Comparison of ENCODE assay signal across 13 cellular contexts in the genomic region with DNA sequence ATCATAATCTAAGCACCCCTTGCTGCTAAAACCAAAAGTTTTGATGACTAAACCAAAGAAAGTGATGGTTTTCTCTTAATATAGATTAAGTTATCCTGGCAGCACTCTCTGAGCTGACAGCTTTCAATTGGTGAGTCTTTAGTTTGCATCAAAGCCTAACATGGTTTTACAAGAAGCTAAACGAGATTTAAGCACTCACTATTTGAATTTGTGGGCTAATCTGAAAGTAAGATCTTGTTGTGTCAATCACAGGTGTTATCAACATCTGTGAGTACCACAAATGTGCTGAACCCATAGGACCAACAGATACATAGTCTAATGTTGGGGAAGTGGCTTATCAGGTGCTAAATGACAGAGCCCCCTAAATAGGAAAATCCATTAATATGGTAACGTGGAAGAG.
DNase-seq lines count a peak whose midpoint lies in the region; ATAC-seq lines count a peak whose summit lies in the region.
"Had no signal": no experiment of that assay in that cellular context is flagged by ENCODE, and none has a peak within 500 bp of the region (broad histone marks: within the 10 kb centered on the region; RNA-seq: fewer than 3 reads in every experiment).

No MANE protein-coding gene starts in this region.

- H3K4me3 Mint-ChIP-seq in stimulated activated naive CD8-positive, alpha-beta T cell treated with anti-CD3 and anti-CD28 coated beads, Interleukin-15, amount 100 ng/mL, for 72 hours: no peak overlapping the region
- H3K4me3 Mint-ChIP-seq: activated CD4-positive, alpha-beta T cell treated with anti-CD3 and anti-CD28 coated beads, Interleukin-2, amount 10 ng/mL, durations not matched to agents 24 days and 14 days; activated naive CD8-positive, alpha-beta T cell had no signal

- no peak overlapping the region for H3K27ac Mint-ChIP-seq in stimulated activated naive CD8-positive, alpha-beta T cell treated with anti-CD3 and anti-CD28 coated beads, Interleukin-15, amount 100 ng/mL, for 72 hours
- H3K27ac Mint-ChIP-seq: activated CD4-positive, alpha-beta T cell treated with anti-CD3 and anti-CD28 coated beads, Interleukin-2, amount 10 ng/mL, durations not matched to agents 24 days and 14 days; activated naive CD8-positive, alpha-beta T cell had no signal

- no peak for DNase-seq in stimulated activated naive CD8-positive, alpha-beta T cell treated with anti-CD3 and anti-CD28 coated beads, Interleukin-15, amount 100 ng/mL, for 72 hours
- no peak for DNase-seq in stimulated activated naive CD8-positive, alpha-beta T cell treated with anti-CD3 and anti-CD28 coated beads, Interleukin-15, Interleukin-2, amounts not matched to agents 100 U/mL and 50 U/mL, for 24 hours
- no peak for DNase-seq in anterior cingulate cortex (lab: John Stamatoyannopoulos, UW)
- DNase-seq in OCI-M2 (lab: John Stamatoyannopoulos, UW; ENCODE audit: unreplicated experiment): no peak
- no peak for DNase-seq in NCI-H446 treated with DMSO at 0.1 percent for 48 hours (lab: John Stamatoyannopoulos, UW)
- DNase-seq in GM19240 (ENCODE audit: insufficient read length, low spot score): no peak
- DNase-seq: activated CD4-positive, alpha-beta T cell treated with anti-CD3 and anti-CD28 coated beads, Interleukin-2, amount 10 ng/mL, durations not matched to agents 24 days and 14 days; left cardiac atrium; stimulated activated naive CD4-positive, alpha-beta T cell treated with Interleukin-2 at 50 U/mL for 16 hours had no signal

- ATAC-seq in stimulated activated naive CD8-positive, alpha-beta T cell treated with anti-CD3 and anti-CD28 coated beads, Interleukin-15, amount 100 ng/mL, for 72 hours: peak; percentile 60
- no peak for ATAC-seq in stimulated activated naive CD8-positive, alpha-beta T cell treated with anti-CD3 and anti-CD28 coated beads, Interleukin-15, Interleukin-2, amounts not matched to agents 100 U/mL and 50 U/mL, for 24 hours
- ATAC-seq in GM21786 (IDR thresholded peaks at IDR 0.05; ENCODE audit: unreplicated experiment): peak; percentile 90
- ATAC-seq in HG03159 (IDR thresholded peaks at IDR 0.05; ENCODE audit: unreplicated experiment): peak; percentile 94
- ATAC-seq: A549, left cardiac atrium had no signal

- no peaks in the 10 kb centered on the region for H3K9me3 Mint-ChIP-seq in stimulated activated naive CD8-positive, alpha-beta T cell treated with anti-CD3 and anti-CD28 coated beads, Interleukin-15, amount 100 ng/mL, for 72 hours
- H3K9me3 Mint-ChIP-seq: activated CD4-positive, alpha-beta T cell treated with anti-CD3 and anti-CD28 coated beads, Interleukin-2, amount 10 ng/mL, durations not matched to agents 24 days and 14 days had no signal

- H3K4me1 Mint-ChIP-seq in stimulated activated naive CD8-positive, alpha-beta T cell treated with anti-CD3 and anti-CD28 coated beads, Interleukin-15, amount 100 ng/mL, for 72 hours: no peaks in the 10 kb centered on the region
- H3K4me1 Mint-ChIP-seq: activated CD4-positive, alpha-beta T cell treated with anti-CD3 and anti-CD28 coated beads, Interleukin-2, amount 10 ng/mL, durations not matched to agents 24 days and 14 days had no signal

- no peaks in the 10 kb centered on the region for H3K27me3 Mint-ChIP-seq in stimulated activated naive CD8-positive, alpha-beta T cell treated with anti-CD3 and anti-CD28 coated beads, Interleukin-15, amount 100 ng/mL, for 72 hours
